1 cellular context compared by ENCODE assay signal in the genomic region with DNA sequence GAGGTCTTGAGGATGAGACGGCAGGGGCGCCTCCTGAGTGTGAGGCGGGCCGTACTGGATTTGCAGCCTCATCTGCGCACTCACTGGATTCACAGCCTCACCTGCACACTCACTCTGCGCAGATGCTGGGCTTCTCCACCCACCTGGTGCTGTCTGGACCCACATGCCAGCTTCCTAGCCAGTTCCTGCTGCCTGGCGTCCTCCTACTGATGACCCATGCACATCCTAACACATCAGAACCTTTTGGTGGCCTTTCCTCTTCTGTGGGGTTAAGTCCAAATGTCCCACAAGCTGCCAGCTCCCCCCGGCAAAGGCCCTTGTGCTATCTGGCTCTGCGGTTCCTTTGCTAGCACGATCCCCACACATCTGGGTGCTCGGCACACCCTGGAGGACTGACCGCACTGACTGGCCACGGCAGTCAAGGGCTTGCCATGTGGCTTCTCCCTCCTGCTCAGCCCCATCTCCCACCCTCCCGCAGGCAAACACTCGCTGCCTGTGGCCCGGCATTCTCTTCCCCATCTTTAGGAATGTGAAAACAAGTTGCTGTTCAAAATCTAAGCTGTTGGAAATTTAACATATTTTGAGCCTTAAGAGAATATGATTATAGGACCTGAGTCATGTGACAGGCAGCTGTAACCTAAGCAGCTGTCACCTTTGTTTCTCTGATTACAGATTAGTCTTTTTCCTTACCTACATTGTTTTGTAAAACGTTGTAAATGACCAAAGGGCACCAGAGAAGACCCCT.
TF ChIP-seq lines count a peak whose summit lies in the region.

No MANE protein-coding gene starts in this region.

TF ChIP-seq in GM12891, 5 proteins besides CTCF, POLR2A, EP300 and RAD21:
- TF ChIP-seq POLR2AphosphoS5 (IDR thresholded peaks at IDR 0.05; ENCODE audit: low read depth, low read length) (no peak), SPI1 (IDR thresholded peaks at IDR 0.05; ENCODE audit: low read depth, low read length) (no peak), POU2F2 (IDR thresholded peaks at IDR 0.05; ENCODE audit: low read depth, low read length) (no peak), PAX5 (IDR thresholded peaks at IDR 0.05; ENCODE audit: insufficient read depth, low read length, severe bottlenecking) (no peak), TAF1 (IDR thresholded peaks at IDR 0.05; ENCODE audit: low read depth, low read length) (no peak)
